3 cellular contexts compared by ENCODE assay signal in genomic region chr15:101308604-101309435, GRCh38.
TF ChIP-seq lines count a peak whose summit lies in the region.

No MANE protein-coding gene starts in this region.

TF ChIP-seq in SK-N-SH, 30 proteins besides CTCF, POLR2A, EP300 and RAD21:
- TF ChIP-seq NRF1 (IDR thresholded peaks at IDR 0.05; ENCODE audit: low read depth, low read length) = no peak
- no peak for TF ChIP-seq GATA2 (CRISPR knock-in tag; IDR thresholded peaks at IDR 0.05)
- no peak for TF ChIP-seq EZH2phosphoT487 (IDR thresholded peaks at IDR 0.05; ENCODE audit: borderline replicate concordance, low read depth)
- TF ChIP-seq FOSL2 (IDR thresholded peaks at IDR 0.05; ENCODE audit: borderline replicate concordance, low read depth) = no peak
- TF ChIP-seq POLR2AphosphoS5 (IDR thresholded peaks at IDR 0.05; ENCODE audit: low read depth, low read length) = no peak
- no peak for TF ChIP-seq TEAD4 (IDR thresholded peaks at IDR 0.05; ENCODE audit: borderline replicate concordance, insufficient read depth)
- no peak for TF ChIP-seq USF1 (IDR thresholded peaks at IDR 0.05; ENCODE audit: borderline replicate concordance, low read depth)
- TF ChIP-seq REST (IDR thresholded peaks at IDR 0.05; ENCODE audit: low read depth, low read length) = no peak

TF ChIP-seq in SK-N-SH treated with all-trans-retinoic acid at 6 μM for 48 hours, 23 proteins besides CTCF, POLR2A, EP300 and RAD21:
- TF ChIP-seq TCF4 (CRISPR knock-in tag; IDR thresholded peaks at IDR 0.05; ENCODE audit: borderline replicate concordance) (no peak), ZNF565 (CRISPR knock-in tag; conservative IDR thresholded peaks at IDR 0.05; ENCODE audit: low read depth) (no peak), ZFP30 (CRISPR knock-in tag; IDR thresholded peaks at IDR 0.05) (no peak), ZNF8 (CRISPR knock-in tag; IDR thresholded peaks at IDR 0.05) (no peak), ZC3H10 (CRISPR knock-in tag; IDR thresholded peaks at IDR 0.05) (no peak), POU6F1 (CRISPR knock-in tag; IDR thresholded peaks at IDR 0.05; ENCODE audit: borderline replicate concordance, low read depth) (no peak), ZNF70 (CRISPR knock-in tag; IDR thresholded peaks at IDR 0.05) (no peak), TSHZ2 (CRISPR knock-in tag; IDR thresholded peaks at IDR 0.05) (no peak), BACH2 (CRISPR knock-in tag; IDR thresholded peaks at IDR 0.05; ENCODE audit: borderline replicate concordance) (no peak), PPARA (CRISPR knock-in tag; IDR thresholded peaks at IDR 0.05; ENCODE audit: borderline replicate concordance) (no peak), GLIS3 (CRISPR knock-in tag; IDR thresholded peaks at IDR 0.05) (no peak), CREB5 (CRISPR knock-in tag; IDR thresholded peaks at IDR 0.05; ENCODE audit: low read depth) (no peak)
TF ChIP-seq in SK-N-SH treated with all-trans-retinoic acid at 6 μM for 48 hours: peak in this region for 0.

TF ChIP-seq in IMR-90, 13 proteins besides CTCF, POLR2A, EP300 and RAD21:
- no peak for TF ChIP-seq BHLHE40 (IDR thresholded peaks at IDR 0.05; ENCODE audit: low read depth, low read length)
- TF ChIP-seq RFX5 (IDR thresholded peaks at IDR 0.05; ENCODE audit: low read depth, low read length) = no peak
- TF ChIP-seq CHD1 (IDR thresholded peaks at IDR 0.05; ENCODE audit: low read depth, low read length) = no peak
- no peak for TF ChIP-seq FOS (IDR thresholded peaks at IDR 0.05; ENCODE audit: low read depth, low read length)
- TF ChIP-seq MAZ (IDR thresholded peaks at IDR 0.05; ENCODE audit: borderline replicate concordance, low read depth, low read length) = no peak
- no peak for TF ChIP-seq MAFK (IDR thresholded peaks at IDR 0.05; ENCODE audit: low read depth, low read length)
- no peak for TF ChIP-seq ELK1 (IDR thresholded peaks at IDR 0.05; ENCODE audit: borderline replicate concordance, low read depth, low read length)
- TF ChIP-seq MXI1 (IDR thresholded peaks at IDR 0.05; ENCODE audit: borderline replicate concordance, low read depth, low read length) = no peak
